ENCODE assay signal across 14 cellular contexts in the genomic region with DNA sequence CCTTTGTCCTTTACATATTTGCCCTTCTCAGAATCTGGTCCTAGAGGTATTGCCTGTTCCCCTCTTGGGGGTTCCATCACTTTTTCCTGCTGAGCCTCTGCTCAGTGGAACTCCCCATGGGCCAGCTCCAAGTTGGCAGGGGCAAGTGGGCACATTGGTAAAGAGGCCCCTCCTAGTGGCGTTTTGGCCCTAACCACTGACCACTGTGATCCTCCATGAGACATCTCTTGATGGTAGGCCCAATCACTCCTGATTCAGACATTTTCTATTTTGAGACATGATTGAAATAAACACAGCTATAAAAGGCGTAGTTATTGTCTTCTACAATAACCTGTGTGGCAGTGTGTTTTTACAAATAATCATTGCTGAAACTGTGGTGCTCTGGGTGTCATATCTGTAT.
DNase-seq lines count a peak whose midpoint lies in the region; ATAC-seq and TF ChIP-seq lines count a peak whose summit lies in the region.
"Had no signal": no experiment of that assay in that cellular context is flagged by ENCODE, and none has a peak within 500 bp of the region (broad histone marks: within the 10 kb centered on the region; RNA-seq: fewer than 3 reads in every experiment).

No MANE protein-coding gene starts in this region.

- peaks cover 72% of the 10 kb centered on the region for H3K36me3 Mint-ChIP-seq in stimulated activated memory B cell treated with anti-CD40 and anti-IgM and Interleukin-4, amounts not matched to agents 10 μg/mL and 1 μg/mL and 100 μg/mL, for 72 hours

- no peaks in the 10 kb centered on the region; the same call in 1 of the 2 replicates for H3K79me2 ChIP-seq in HCT116 (ENCODE audit: insufficient read depth, low read length)

- TF ChIP-seq POLR2A in HCT116 (IDR thresholded peaks at IDR 0.05; ENCODE audit: borderline replicate concordance, extremely low read depth, insufficient read depth, insufficient read length): no peak

- H3K27ac ChIP-seq in right atrium auricular region (no peak overlapping the region), HCT116 (ENCODE audit: low read depth, low read length) (no peak overlapping the region)
- H3K27ac ChIP-seq: GM23248 had no signal

- no peak overlapping the region for H3K9ac ChIP-seq in HCT116 (ENCODE audit: low read length)
- H3K9ac ChIP-seq: GM23248 had no signal

- DNase-seq in right atrium auricular region (ENCODE audit: low spot score): peak; percentile 26
- DNase-seq in Right ventricle myocardium inferior (ENCODE audit: missing footprints): no peak
- no peak for DNase-seq in HCT116 (ENCODE audit: low read depth, low spot score)
- peak; percentile 87 for DNase-seq in myocyte (ENCODE audit: low read depth)
- no peak for DNase-seq in retina
- no peak for DNase-seq in NCI-H2227 treated with DMSO at 0.1 percent for 48 hours (lab: John Stamatoyannopoulos, UW)
- DNase-seq: C1 segment of cervical spinal cord; CD4-positive, alpha-beta memory T cell; DMS153; DMS79 treated with DMSO at 0.1 percent for 48 hours; EL; GM23248 had no signal

- POLR2A ChIA-PET in HCT116 (lab: Charles Lee): no interaction called here

- H3K9me3 ChIP-seq in right atrium auricular region (no peaks in the 10 kb centered on the region), HCT116 (ENCODE audit: control insufficient read depth in 1 of 2, insufficient read depth in 1 of 2, low read depth in 1 of 2, low read length in 2 of 2) (no peaks in the 10 kb centered on the region)

- ATAC-seq in Right ventricle myocardium inferior: no peak
- ATAC-seq in HCT116: no peak
- no peak for ATAC-seq in stimulated activated memory B cell treated with anti-CD40 and anti-IgM and Interleukin-4, amounts not matched to agents 10 μg/mL and 1 μg/mL and 100 μg/mL, for 72 hours

- H3K9me2 ChIP-seq in HCT116 (ENCODE audit: insufficient read depth): no peaks in the 10 kb centered on the region

- CTCF ChIA-PET in HCT116 (lab: Charles Lee): no interaction called here

- H3K27me3 Mint-ChIP-seq in stimulated activated memory B cell treated with anti-CD40 and anti-IgM and Interleukin-4, amounts not matched to agents 10 μg/mL and 1 μg/mL and 100 μg/mL, for 72 hours: no peaks in the 10 kb centered on the region
- H3K27me3 Mint-ChIP-seq: B cell; CD4-positive, alpha-beta memory T cell had no signal

- no TSS peak for BruUV-seq in HCT116 (replicated peaks; lab: Mats Ljungman, UMichigan)

- H3K4me3 Mint-ChIP-seq in stimulated activated memory B cell treated with anti-CD40 and anti-IgM and Interleukin-4, amounts not matched to agents 10 μg/mL and 1 μg/mL and 100 μg/mL, for 72 hours: no peak overlapping the region
- H3K4me3 Mint-ChIP-seq: B cell; CD4-positive, alpha-beta memory T cell had no signal

- RAD21 ChIA-PET in HCT116 (lab: Charles Lee; ENCODE audit: low non-redundant PET in 1 of 2, low total read pairs in 2 of 2, uncharacterized antibody in 2 of 2, unreplicated experiment in 2 of 2): no interaction called here

- H3K4me1 ChIP-seq in right atrium auricular region: peaks cover 0 to 9% of the 10 kb centered on the region in 2 donors
- no peaks in the 10 kb centered on the region for H3K4me1 ChIP-seq in HCT116 (ENCODE audit: control insufficient read depth in 1 of 2, insufficient read depth in 2 of 2, low read length in 2 of 2)

- H3K27ac Mint-ChIP-seq in stimulated activated memory B cell treated with anti-CD40 and anti-IgM and Interleukin-4, amounts not matched to agents 10 μg/mL and 1 μg/mL and 100 μg/mL, for 72 hours: peak overlapping the region; percentile 11
- H3K27ac Mint-ChIP-seq: B cell had no signal

- no peaks in the 10 kb centered on the region for H3K9me3 Mint-ChIP-seq in stimulated activated memory B cell treated with anti-CD40 and anti-IgM and Interleukin-4, amounts not matched to agents 10 μg/mL and 1 μg/mL and 100 μg/mL, for 72 hours
- H3K9me3 Mint-ChIP-seq: CD4-positive, alpha-beta memory T cell had no signal

- no peak overlapping the region for H3K4me2 ChIP-seq in HCT116 (ENCODE audit: low read length)

- H3K4me1 Mint-ChIP-seq in stimulated activated memory B cell treated with anti-CD40 and anti-IgM and Interleukin-4, amounts not matched to agents 10 μg/mL and 1 μg/mL and 100 μg/mL, for 72 hours: peaks cover 25% of the 10 kb centered on the region

- H3K27me3 ChIP-seq in right atrium auricular region (no peaks in the 10 kb centered on the region), HCT116 (ENCODE audit: insufficient read depth, low read length) (no peaks in the 10 kb centered on the region)

- no peak overlapping the region for H3K4me3 ChIP-seq in right atrium auricular region
- H3K4me3 ChIP-seq in HCT116 (replicated peaks in 1 of 2; ENCODE audit: low read depth in 1 of 2, low read length in 2 of 2): no peak overlapping the region
- H3K4me3 ChIP-seq: GM23248 had no signal

- 0 out of 2 replicates have a peak, but pooled peaks have one; percentile 4 for TF ChIP-seq RAD21 in HCT116 (IDR thresholded peaks at IDR 0.05; ENCODE audit: low read depth)

- H4K20me1 ChIP-seq in HCT116 (ENCODE audit: insufficient read depth): no peaks in the 10 kb centered on the region

- no peak overlapping the region for H2AFZ ChIP-seq in HCT116 (ENCODE audit: low read depth, low read length, poor library complexity, severe bottlenecking)
- H2AFZ ChIP-seq: GM23248 had no signal

- no peak for TF ChIP-seq CTCF in right atrium auricular region (IDR thresholded peaks at IDR 0.05)
- TF ChIP-seq CTCF in HCT116 (IDR thresholded peaks at IDR 0.05 in 2 of 3, conservative IDR thresholded peaks at IDR 0.05 in 1 of 3; ENCODE audit: borderline replicate concordance in 1 of 3, insufficient read depth in 1 of 3, low read depth in 2 of 3, low read length in 2 of 3): no peak

- intact Hi-C loops in Right ventricle myocardium inferior (cut with DNase I) (no loop called here), HCT116 (cut with micrococcal nuclease) (no loop called here)

- H3K36me3 ChIP-seq in right atrium auricular region (peaks cover 37% of the 10 kb centered on the region), HCT116 (ENCODE audit: control insufficient read depth in 1 of 2, insufficient read depth in 2 of 2, low read length in 2 of 2) (peaks cover 11 to 16% of the 10 kb centered on the region in 2 experiments; a peak in 2 of 4 replicates)

TF ChIP-seq in HCT116, 20 proteins besides CTCF, POLR2A, EP300 and RAD21:
- TF ChIP-seq JUND (IDR thresholded peaks at IDR 0.05) (no peak), SRF (IDR thresholded peaks at IDR 0.05; ENCODE audit: low read depth) (no peak), ELF1 (IDR thresholded peaks at IDR 0.05; ENCODE audit: borderline replicate concordance, low read depth) (no peak), ZFX (IDR thresholded peaks at IDR 0.05) (no peak), POLR2AphosphoS5 (IDR thresholded peaks at IDR 0.05; ENCODE audit: low read depth, low read length) (no peak), SIN3A (IDR thresholded peaks at IDR 0.05; ENCODE audit: low read depth) (no peak), TCF7L2 (IDR thresholded peaks at IDR 0.05; ENCODE audit: borderline replicate concordance, extremely low read depth, insufficient read depth, insufficient read length) (no peak), EZH2 (IDR thresholded peaks at IDR 0.05) (no peak), CBX3 (IDR thresholded peaks at IDR 0.05; ENCODE audit: low read depth) (no peak), EZH2phosphoT487 (IDR thresholded peaks at IDR 0.05; ENCODE audit: borderline replicate concordance) (no peak), SP1 (IDR thresholded peaks at IDR 0.05; ENCODE audit: low read depth) (no peak), ZNF274 (IDR thresholded peaks at IDR 0.05; ENCODE audit: low read depth, low read length) (no peak), FOSL1 (IDR thresholded peaks at IDR 0.05; ENCODE audit: low read depth) (no peak), EGR1 (IDR thresholded peaks at IDR 0.05; ENCODE audit: low read depth) (no peak), CEBPB (IDR thresholded peaks at IDR 0.05; ENCODE audit: low read depth) (no peak)
- TF ChIP-seq, protein P1, sequence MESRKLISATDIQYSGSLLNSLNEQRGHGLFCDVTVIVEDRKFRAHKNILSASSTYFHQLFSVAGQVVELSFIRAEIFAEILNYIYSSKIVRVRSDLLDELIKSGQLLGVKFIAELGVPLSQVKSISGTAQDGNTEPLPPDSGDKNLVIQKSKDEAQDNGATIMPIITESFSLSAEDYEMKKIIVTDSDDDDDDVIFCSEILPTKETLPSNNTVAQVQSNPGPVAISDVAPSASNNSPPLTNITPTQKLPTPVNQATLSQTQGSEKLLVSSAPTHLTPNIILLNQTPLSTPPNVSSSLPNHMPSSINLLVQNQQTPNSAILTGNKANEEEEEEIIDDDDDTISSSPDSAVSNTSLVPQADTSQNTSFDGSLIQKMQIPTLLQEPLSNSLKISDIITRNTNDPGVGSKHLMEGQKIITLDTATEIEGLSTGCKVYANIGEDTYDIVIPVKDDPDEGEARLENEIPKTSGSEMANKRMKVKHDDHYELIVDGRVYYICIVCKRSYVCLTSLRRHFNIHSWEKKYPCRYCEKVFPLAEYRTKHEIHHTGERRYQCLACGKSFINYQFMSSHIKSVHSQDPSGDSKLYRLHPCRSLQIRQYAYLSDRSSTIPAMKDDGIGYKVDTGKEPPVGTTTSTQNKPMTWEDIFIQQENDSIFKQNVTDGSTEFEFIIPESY (IDR thresholded peaks at IDR 0.05; ENCODE audit: extremely low read depth, insufficient replicate concordance, low read length): no peak
- TF ChIP-seq, protein P2, sequence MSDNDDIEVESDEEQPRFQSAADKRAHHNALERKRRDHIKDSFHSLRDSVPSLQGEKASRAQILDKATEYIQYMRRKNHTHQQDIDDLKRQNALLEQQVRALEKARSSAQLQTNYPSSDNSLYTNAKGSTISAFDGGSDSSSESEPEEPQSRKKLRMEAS (IDR thresholded peaks at IDR 0.05): no peak

Comparison
In these comparisons a context has a peak if more than half of its experiments do, and no peak if none do; other contexts are left out.
1. DNase-seq: peak in right atrium auricular region (single experiment) and myocyte (single experiment); none in Right ventricle myocardium inferior (single experiment), HCT116 (single experiment), retina (single experiment) and NCI-H2227 treated with DMSO at 0.1 percent for 48 hours (single experiment).